ENCODE assay signal across 2 cellular contexts in the genomic region with DNA sequence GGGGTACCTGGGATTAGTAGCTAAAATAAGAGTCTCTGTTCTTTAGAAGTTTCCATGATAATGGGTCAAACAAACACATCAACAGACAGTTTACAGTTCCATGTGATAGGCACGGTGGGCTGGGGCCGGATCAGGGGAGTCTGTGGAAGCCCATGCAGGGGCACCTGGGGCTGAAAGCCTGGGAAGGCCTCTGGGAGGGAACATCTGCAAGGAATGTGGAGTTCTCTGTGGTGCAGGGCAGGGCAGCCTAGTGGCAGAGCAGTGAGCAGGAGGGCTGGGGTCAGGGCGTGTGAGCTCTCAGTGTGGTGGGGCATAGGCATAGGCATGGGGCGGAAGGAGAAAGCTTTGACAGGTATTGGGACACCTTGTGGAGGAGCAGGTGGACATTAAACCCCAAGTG.
TF ChIP-seq lines count a peak whose summit lies in the region.

No MANE protein-coding gene starts in this region.

TF ChIP-seq in A549, 52 proteins besides CTCF, POLR2A, EP300 and RAD21:
- no peak for TF ChIP-seq SMC3 (IDR thresholded peaks at IDR 0.05)
- TF ChIP-seq MAFK (IDR thresholded peaks at IDR 0.05; ENCODE audit: partially characterized antibody): no peak
- no peak for TF ChIP-seq ZC3H11A (IDR thresholded peaks at IDR 0.05)
- no peak for TF ChIP-seq POLR2AphosphoS2 (conservative IDR thresholded peaks at IDR 0.05; ENCODE audit: low read length)
- TF ChIP-seq TP53 (CRISPR knock-in tag; IDR thresholded peaks at IDR 0.05): no peak
- TF ChIP-seq SREBF2 (IDR thresholded peaks at IDR 0.05): no peak
- no peak for TF ChIP-seq CEBPB (IDR thresholded peaks at IDR 0.05)
- TF ChIP-seq, protein P1, sequence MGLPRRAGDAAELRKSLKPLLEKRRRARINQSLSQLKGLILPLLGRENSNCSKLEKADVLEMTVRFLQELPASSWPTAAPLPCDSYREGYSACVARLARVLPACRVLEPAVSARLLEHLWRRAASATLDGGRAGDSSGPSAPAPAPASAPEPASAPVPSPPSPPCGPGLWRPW (IDR thresholded peaks at IDR 0.05): no peak
TF ChIP-seq in A549: peak in this region for 0.

TF ChIP-seq in H1, 55 proteins besides CTCF, POLR2A, EP300 and RAD21:
- peak; percentile 58; the same call in 1 of the 2 replicates for TF ChIP-seq TEAD4 (IDR thresholded peaks at IDR 0.05; ENCODE audit: low read depth, low read length)
- TF ChIP-seq, protein P2, sequence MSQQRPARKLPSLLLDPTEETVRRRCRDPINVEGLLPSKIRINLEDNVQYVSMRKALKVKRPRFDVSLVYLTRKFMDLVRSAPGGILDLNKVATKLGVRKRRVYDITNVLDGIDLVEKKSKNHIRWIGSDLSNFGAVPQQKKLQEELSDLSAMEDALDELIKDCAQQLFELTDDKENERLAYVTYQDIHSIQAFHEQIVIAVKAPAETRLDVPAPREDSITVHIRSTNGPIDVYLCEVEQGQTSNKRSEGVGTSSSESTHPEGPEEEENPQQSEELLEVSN (IDR thresholded peaks at IDR 0.05): no peak
- TF ChIP-seq EZH2 (IDR thresholded peaks at IDR 0.05; ENCODE audit: low read depth, low read length, severe bottlenecking): no peak
TF ChIP-seq in H1: peak in this region for 1.
